15 cellular contexts compared by ENCODE assay signal in genomic region chr20:22701679-22702308, GRCh38.
DNase-seq lines count a peak whose midpoint lies in the region; ATAC-seq, FAIRE-seq and TF ChIP-seq lines count a peak whose summit lies in the region.
"Had no signal": no experiment of that assay in that cellular context is flagged by ENCODE, and none has a peak within 500 bp of the region (broad histone marks: within the 10 kb centered on the region; RNA-seq: fewer than 3 reads in every experiment).

No MANE protein-coding gene starts in this region.

- peak; percentile 58 for FAIRE-seq in bronchial epithelial cell (lab: Jason Lieb, UNC)
- FAIRE-seq: GM19239 had no signal

- H3K27me3 ChIP-seq in RWPE2 (ENCODE audit: insufficient read depth, poor library complexity, severe bottlenecking) (no peaks in the 10 kb centered on the region), bronchial epithelial cell (ENCODE audit: control insufficient read depth, insufficient read depth, low read length) (no peaks in the 10 kb centered on the region), esophagus muscularis mucosa (no peaks in the 10 kb centered on the region), neuronal stem cell (ENCODE audit: control insufficient read depth in 3 of 3, insufficient read depth in 3 of 3, low read depth in 1 of 3, low read length in 3 of 3) (no peaks in the 10 kb centered on the region), WERI-Rb-1 (ENCODE audit: insufficient read depth, low read depth, severe bottlenecking) (peaks cover 20% of the 10 kb centered on the region)
- H3K27me3 ChIP-seq: BLaER1 treated with 17β-estradiol and CSF1 and Interleukin-3, amounts not matched to agents 10 nM and 100 nM had no signal

- H2AFZ ChIP-seq in neuronal stem cell (ENCODE audit: low read length): no peak overlapping the region

- DNase-seq in RWPE2 (ENCODE audit: low spot score): no peak
- DNase-seq in bronchial epithelial cell (ENCODE audit: low read depth): peak; percentile 39
- DNase-seq in esophagus muscularis mucosa (ENCODE audit: extremely low spot score): peak; percentile 75
- no peak for DNase-seq in neuronal stem cell (ENCODE audit: low spot score)
- DNase-seq in WERI-Rb-1: no peak
- DNase-seq in GM19238 (ENCODE audit: insufficient read length, low spot score): no peak
- DNase-seq: Calu3; CD8-positive, alpha-beta T cell; DMS79 treated with DMSO at 0.1 percent for 48 hours; GF-D8; IMR-90 had no signal

- intact Hi-C loops in esophagus muscularis mucosa (cut with DNase I): no loop called here

- no peaks in the 10 kb centered on the region for H3K79me1 ChIP-seq in neuronal stem cell (ENCODE audit: low read depth, low read length)

- no peak overlapping the region for H2BK5ac ChIP-seq in neuronal stem cell (ENCODE audit: low read length)

- TF ChIP-seq POLR2A in esophagus muscularis mucosa (IDR thresholded peaks at IDR 0.05; ENCODE audit: low read depth): no peak

- H3K36me3 ChIP-seq in RWPE2 (ENCODE audit: low read depth): no peaks in the 10 kb centered on the region
- H3K36me3 ChIP-seq in bronchial epithelial cell (ENCODE audit: control insufficient read depth, insufficient read depth, low read length): no peaks in the 10 kb centered on the region
- H3K36me3 ChIP-seq in esophagus muscularis mucosa: no peaks in the 10 kb centered on the region
- H3K36me3 ChIP-seq in neuronal stem cell (replicated peaks in 1 of 2; ENCODE audit: control insufficient read depth in 2 of 2, insufficient read depth in 2 of 2, low read length in 2 of 2): no peaks in the 10 kb centered on the region
- no peaks in the 10 kb centered on the region for H3K36me3 ChIP-seq in WERI-Rb-1
- H3K36me3 ChIP-seq: BLaER1 treated with 17β-estradiol and CSF1 and Interleukin-3, amounts not matched to agents 10 nM and 100 nM; HAP-1 had no signal

- H3K27ac ChIP-seq in RWPE2 (ENCODE audit: poor library complexity, severe bottlenecking) (no peak overlapping the region), esophagus muscularis mucosa (replicated peaks in 1 of 4) (no peak overlapping the region), neuronal stem cell (replicated peaks; ENCODE audit: low read length) (no peak overlapping the region), WERI-Rb-1 (no peak overlapping the region)
- H3K27ac ChIP-seq: BLaER1 treated with 17β-estradiol and CSF1 and Interleukin-3, amounts not matched to agents 10 nM and 100 nM had no signal

- no peak overlapping the region for H3K4ac ChIP-seq in neuronal stem cell (ENCODE audit: low read length)

- 95% methylated on average over 1 of the region's 1 CpG for WGBS in esophagus muscularis mucosa
- WGBS in neuronal stem cell (ENCODE audit: extremely low coverage in 2 of 2, insufficient read length in 2 of 2, insufficient replicate concordance in 1 of 2), 2 donors: no CpG with 5 or more reads among the region's 1 CpG

- no peaks in the 10 kb centered on the region for H3K9me3 ChIP-seq in RWPE2 (ENCODE audit: severe bottlenecking)
- H3K9me3 ChIP-seq in esophagus muscularis mucosa: peaks cover 0 to 17% (median 10%) of the 10 kb centered on the region in 4 donors
- no peaks in the 10 kb centered on the region for H3K9me3 ChIP-seq in neuronal stem cell (replicated peaks in 1 of 2; ENCODE audit: control insufficient read depth in 2 of 2, insufficient read depth in 1 of 2, low read depth in 1 of 2, low read length in 2 of 2)
- H3K9me3 ChIP-seq in WERI-Rb-1 (ENCODE audit: severe bottlenecking): no peaks in the 10 kb centered on the region
- H3K9me3 ChIP-seq: HAP-1 had no signal

- H3K4me3 ChIP-seq in RWPE2 (ENCODE audit: severe bottlenecking) (no peak overlapping the region), bronchial epithelial cell (ENCODE audit: low read depth, low read length) (no peak overlapping the region), esophagus muscularis mucosa (no peak overlapping the region), neuronal stem cell (ENCODE audit: low read length in 2 of 2) (no peak overlapping the region), WERI-Rb-1 (ENCODE audit: low read depth, low read length) (no peak overlapping the region)
- H3K4me3 ChIP-seq: BLaER1 treated with 17β-estradiol and CSF1 and Interleukin-3, amounts not matched to agents 10 nM and 100 nM; HAP-1 had no signal

- H2BK120ac ChIP-seq in neuronal stem cell (ENCODE audit: low read depth, low read length): no peak overlapping the region

- TF ChIP-seq EP300 in esophagus muscularis mucosa (IDR thresholded peaks at IDR 0.05): no peak

- peaks cover 6% of the 10 kb centered on the region for H3K4me1 ChIP-seq in RWPE2 (ENCODE audit: insufficient read depth, poor library complexity, severe bottlenecking)
- H3K4me1 ChIP-seq in esophagus muscularis mucosa: peaks cover 0 to 14% (median 10%) of the 10 kb centered on the region in 4 donors
- no peaks in the 10 kb centered on the region for H3K4me1 ChIP-seq in neuronal stem cell (ENCODE audit: control insufficient read depth in 2 of 2, insufficient read depth in 1 of 2, low read depth in 1 of 2, low read length in 2 of 2)
- H3K4me1 ChIP-seq: BLaER1 treated with 17β-estradiol and CSF1 and Interleukin-3, amounts not matched to agents 10 nM and 100 nM; HAP-1 had no signal

- no peak overlapping the region for H3K14ac ChIP-seq in neuronal stem cell (ENCODE audit: low read length)

- no peak overlapping the region for H4K91ac ChIP-seq in neuronal stem cell (ENCODE audit: low read depth, low read length, poor library complexity)

- H3K4me2 ChIP-seq in neuronal stem cell (ENCODE audit: insufficient read depth, low read length, poor library complexity, severe bottlenecking): no peak overlapping the region
- H3K4me2 ChIP-seq: BLaER1 treated with 17β-estradiol and CSF1 and Interleukin-3, amounts not matched to agents 10 nM and 100 nM had no signal

- peak overlapping the region; percentile 3 for H4K8ac ChIP-seq in neuronal stem cell (ENCODE audit: low read depth, low read length)

- H3K23ac ChIP-seq in neuronal stem cell (ENCODE audit: low read depth, low read length, poor library complexity): no peak overlapping the region

- no peak overlapping the region for H2BK15ac ChIP-seq in neuronal stem cell (ENCODE audit: low read length)

- no peak overlapping the region for H3K9ac ChIP-seq in neuronal stem cell (ENCODE audit: low read depth, low read length, poor library complexity)
- H3K9ac ChIP-seq: BLaER1 treated with 17β-estradiol and CSF1 and Interleukin-3, amounts not matched to agents 10 nM and 100 nM had no signal

- TF ChIP-seq CTCF in RWPE2 (IDR thresholded peaks at IDR 0.05; ENCODE audit: poor library complexity, severe bottlenecking) (no peak), bronchial epithelial cell (IDR thresholded peaks at IDR 0.05; ENCODE audit: insufficient read depth, low read length, severe bottlenecking) (no peak), esophagus muscularis mucosa (IDR thresholded peaks at IDR 0.05) (no peak), WERI-Rb-1 (IDR thresholded peaks at IDR 0.05; ENCODE audit: low read depth, low read length) (no peak)

- ATAC-seq in RWPE2 (ENCODE audit: low read depth): 0 out of 3 replicates have a peak, but pooled peaks have one; percentile 12
- no peak for ATAC-seq in GM18867 (IDR thresholded peaks at IDR 0.05; ENCODE audit: unreplicated experiment)
- ATAC-seq: CD8-positive, alpha-beta T cell had no signal

- H3K18ac ChIP-seq in neuronal stem cell (ENCODE audit: low read length): no peak overlapping the region

- H2AK5ac ChIP-seq in neuronal stem cell (ENCODE audit: low read depth, low read length): no peak overlapping the region

- H2BK12ac ChIP-seq in neuronal stem cell (ENCODE audit: low read length): no peak overlapping the region

Comparison
In these comparisons a context has a peak if more than half of its experiments do, and no peak if none do; other contexts are left out.
1. DNase-seq: peak in bronchial epithelial cell (single experiment) and esophagus muscularis mucosa (single experiment); none in RWPE2 (single experiment), neuronal stem cell (single experiment), WERI-Rb-1 (single experiment) and GM19238 (single experiment).